1 cellular context compared by ENCODE assay signal in genomic region chr16:27268376-27269299, GRCh38.
A peak's percentile ranks its signal among the peaks of the same experiment; 100 is the strongest.
TF ChIP-seq lines count a peak whose summit lies in the region.

TSS of gene NSMCE1 (minus strand) at chr16:27268772. CDS start at chr16:27257570, 11,202 bp downstream.

TF ChIP-seq in HepG2, 621 proteins besides CTCF, POLR2A, EP300 and RAD21 (continued from another document and continues in another):
- TF ChIP-seq RCOR2 (CRISPR knock-in tag; IDR thresholded peaks at IDR 0.05) (no peak; the same call in 1 of the 2 replicates), ZNF839 (CRISPR knock-in tag; IDR thresholded peaks at IDR 0.05; ENCODE audit: borderline replicate concordance) (0 out of 2 replicates have a peak, but pooled peaks have one; percentile 28), ARNT2 (CRISPR knock-in tag; IDR thresholded peaks at IDR 0.05; ENCODE audit: low read depth) (no peak), REST (IDR thresholded peaks at IDR 0.05; ENCODE audit: borderline replicate concordance in 1 of 2, low read depth in 1 of 2, low read length in 2 of 2) (no peak), ZNF136 (CRISPR knock-in tag; IDR thresholded peaks at IDR 0.05; ENCODE audit: low read depth) (no peak), ZNF143 (CRISPR knock-in tag; IDR thresholded peaks at IDR 0.05) (peak; percentile 57), ZNF562 (CRISPR knock-in tag; IDR thresholded peaks at IDR 0.05; ENCODE audit: borderline replicate concordance) (no peak), SNAPC4 (CRISPR knock-in tag; IDR thresholded peaks at IDR 0.05) (no peak), SMYD3 (CRISPR knock-in tag; IDR thresholded peaks at IDR 0.05) (no peak), ZNF564 (CRISPR knock-in tag; IDR thresholded peaks at IDR 0.05) (0 out of 2 replicates have a peak, but pooled peaks have one; percentile 73), PRDM15 (CRISPR knock-in tag; IDR thresholded peaks at IDR 0.05) (no peak), ARNT (IDR thresholded peaks at IDR 0.05) (no peak), ZFP36L2 (CRISPR knock-in tag; IDR thresholded peaks at IDR 0.05) (no peak), RORA (CRISPR knock-in tag; IDR thresholded peaks at IDR 0.05) (no peak), DNMT1 (CRISPR knock-in tag; IDR thresholded peaks at IDR 0.05) (no peak), ZNF720 (CRISPR knock-in tag; IDR thresholded peaks at IDR 0.05) (no peak), REXO4 (CRISPR knock-in tag; IDR thresholded peaks at IDR 0.05; ENCODE audit: borderline replicate concordance) (0 out of 2 replicates have a peak, but pooled peaks have one; percentile 73), KLF16 (CRISPR knock-in tag; IDR thresholded peaks at IDR 0.05) (peak in 1 of 2 experiments; percentile 55; a peak in 1 of 4 replicates), REL (CRISPR knock-in tag; conservative IDR thresholded peaks at IDR 0.05) (peak; percentile 92), FLYWCH1 (CRISPR knock-in tag; IDR thresholded peaks at IDR 0.05) (0 out of 2 replicates have a peak, but pooled peaks have one; percentile 46), ATRX (CRISPR knock-in tag; IDR thresholded peaks at IDR 0.05; ENCODE audit: borderline replicate concordance) (no peak), FOXC1 (CRISPR knock-in tag; IDR thresholded peaks at IDR 0.05; ENCODE audit: borderline replicate concordance) (peak; percentile 70; the same call in 1 of the 2 replicates), ZHX2 (IDR thresholded peaks at IDR 0.05; ENCODE audit: low read depth) (peak; percentile 87), ZHX2 (CRISPR knock-in tag; IDR thresholded peaks at IDR 0.05; ENCODE audit: borderline replicate concordance) (no peak), MATR3 (CRISPR knock-in tag; IDR thresholded peaks at IDR 0.05) (no peak), ZBTB8A (CRISPR knock-in tag; IDR thresholded peaks at IDR 0.05; ENCODE audit: borderline replicate concordance, low read depth) (no peak), ZNF609 (CRISPR knock-in tag; IDR thresholded peaks at IDR 0.05; ENCODE audit: borderline replicate concordance) (no peak), ZMAT5 (CRISPR knock-in tag; IDR thresholded peaks at IDR 0.05; ENCODE audit: borderline replicate concordance, low read depth) (no peak), ZNF17 (CRISPR knock-in tag; IDR thresholded peaks at IDR 0.05) (no peak), ZNF329 (CRISPR knock-in tag; IDR thresholded peaks at IDR 0.05; ENCODE audit: low read depth) (peak; percentile 47; the same call in 1 of the 2 replicates)
